22 cellular contexts compared by ENCODE assay signal in the genomic region with DNA sequence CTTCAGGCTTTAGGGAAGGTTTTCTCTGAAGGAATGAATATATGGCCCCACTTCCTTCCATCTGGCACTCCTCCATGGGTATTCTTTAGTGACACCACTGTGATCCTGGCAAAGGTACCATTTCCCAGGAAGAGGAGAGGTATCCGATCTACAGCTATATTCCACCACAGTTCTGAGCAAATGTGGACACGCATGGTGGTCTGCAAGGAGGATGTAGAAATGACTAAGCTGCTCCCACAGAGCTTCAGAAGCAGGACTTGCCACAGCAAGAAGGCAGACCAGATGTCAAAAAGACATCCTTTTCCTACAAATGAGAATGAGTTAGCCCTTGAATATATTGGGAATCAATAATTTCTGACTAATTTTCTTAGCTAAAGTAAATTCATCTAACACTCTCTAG.
"Had no signal": no experiment of that assay in that cellular context is flagged by ENCODE, and none has a peak within 500 bp of the region (broad histone marks: within the 10 kb centered on the region; RNA-seq: fewer than 3 reads in every experiment).

No MANE protein-coding gene starts in this region.

- H3K9me3 ChIP-seq: colonic mucosa, left lung, prostate gland, spleen, suprapubic skin, tibial nerve had no signal

- H3K27me3 Mint-ChIP-seq: activated naive CD8-positive, alpha-beta T cell treated with anti-CD3 and anti-CD28 coated beads, Interleukin-2, amount 10 ng/mL, durations not matched to agents 7 days and 5 days; naive B cell; stimulated activated naive CD8-positive, alpha-beta T cell treated with anti-CD3 and anti-CD28 coated beads, Interleukin-15, amount 100 ng/mL, for 72 hours had no signal

- H3K36me3 Mint-ChIP-seq: activated naive CD8-positive, alpha-beta T cell treated with anti-CD3 and anti-CD28 coated beads, Interleukin-2, amount 10 ng/mL, durations not matched to agents 7 days and 5 days; naive B cell; WTC11 had no signal

- ATAC-seq: activated T-cell treated with anti-CD3 and anti-CD28 coated beads, Interleukin-2, amount 50 U/mL, for 4 hours; left lung; stimulated activated naive CD8-positive, alpha-beta T cell treated with anti-CD3 and anti-CD28 coated beads, Interleukin-15, amount 100 ng/mL, for 72 hours had no signal

- H3K4me3 ChIP-seq: colonic mucosa, left lung, lung, prostate gland, spleen, suprapubic skin, tibial nerve had no signal

- H3K4me3 Mint-ChIP-seq: activated naive CD4-positive, alpha-beta T cell treated with anti-CD3 and anti-CD28 coated beads for 36 hours; activated naive CD8-positive, alpha-beta T cell treated with anti-CD3 and anti-CD28 coated beads, Interleukin-2, amount 10 ng/mL, durations not matched to agents 7 days and 5 days; activated T-cell treated with anti-CD3 and anti-CD28 coated beads, Interleukin-2, amount 50 U/mL, for 4 hours; immature natural killer cell; naive B cell; neural crest cell; stimulated activated naive CD8-positive, alpha-beta T cell treated with anti-CD3 and anti-CD28 coated beads, Interleukin-15, amount 100 ng/mL, for 72 hours; WTC11 had no signal

- H3K9me3 Mint-ChIP-seq: activated naive CD4-positive, alpha-beta T cell treated with anti-CD3 and anti-CD28 coated beads for 36 hours; activated naive CD8-positive, alpha-beta T cell treated with anti-CD3 and anti-CD28 coated beads, Interleukin-2, amount 10 ng/mL, durations not matched to agents 7 days and 5 days; activated T-cell treated with anti-CD3 and anti-CD28 coated beads, Interleukin-2, amount 50 U/mL, for 4 hours; immature natural killer cell; naive B cell; neural crest cell; stimulated activated naive CD8-positive, alpha-beta T cell treated with anti-CD3 and anti-CD28 coated beads, Interleukin-15, amount 100 ng/mL, for 72 hours; WTC11 had no signal

- H3K27ac Mint-ChIP-seq: activated naive CD4-positive, alpha-beta T cell treated with anti-CD3 and anti-CD28 coated beads for 36 hours; activated naive CD8-positive, alpha-beta T cell treated with anti-CD3 and anti-CD28 coated beads, Interleukin-2, amount 10 ng/mL, durations not matched to agents 7 days and 5 days; immature natural killer cell; stimulated activated naive CD8-positive, alpha-beta T cell treated with anti-CD3 and anti-CD28 coated beads, Interleukin-15, amount 100 ng/mL, for 72 hours had no signal

- H3K4me1 Mint-ChIP-seq: activated naive CD8-positive, alpha-beta T cell treated with anti-CD3 and anti-CD28 coated beads, Interleukin-2, amount 10 ng/mL, durations not matched to agents 7 days and 5 days; immature natural killer cell; naive B cell; stimulated activated naive CD8-positive, alpha-beta T cell treated with anti-CD3 and anti-CD28 coated beads, Interleukin-15, amount 100 ng/mL, for 72 hours had no signal

- H3K4me1 ChIP-seq: colonic mucosa, left lung, prostate gland, spleen had no signal

- H3K36me3 ChIP-seq: colonic mucosa, left lung, prostate gland, spleen, suprapubic skin, tibial nerve had no signal

- FAIRE-seq: bronchial epithelial cell, endometrium had no signal

- DNase-seq: activated effector memory CD4-positive, alpha-beta T cell treated with Interleukin-2 at 50 U/mL for 16 hours; activated naive CD4-positive, alpha-beta T cell treated with anti-CD3 and anti-CD28 coated beads for 36 hours; activated naive CD8-positive, alpha-beta T cell treated with anti-CD3 and anti-CD28 coated beads, Interleukin-2, amount 10 ng/mL, durations not matched to agents 7 days and 5 days; activated T-cell treated with anti-CD3 and anti-CD28 coated beads, Interleukin-2, amount 50 U/mL, for 4 hours; amniotic stem cell; colonic mucosa; foreskin fibroblast; immature natural killer cell; left lung; naive B cell; spleen; stimulated activated CD4-positive, alpha-beta T cell treated with anti-CD3 and anti-CD28 coated beads, Interleukin-4, amount 100 ng/mL, for 24 hours; stimulated activated naive CD8-positive, alpha-beta T cell treated with anti-CD3 and anti-CD28 coated beads, Interleukin-15, amount 100 ng/mL, for 72 hours; T-helper 9 cell had no signal

- H3K27ac ChIP-seq: colonic mucosa, left lung, prostate gland, spleen, suprapubic skin, tibial nerve had no signal

- H3K27me3 ChIP-seq: colonic mucosa, left lung, spleen, suprapubic skin, tibial nerve had no signal
